Comparison of ENCODE assay signal across 22 cellular contexts in genomic region chr15:87949214-87949933, GRCh38.
DNase-seq lines count a peak whose midpoint lies in the region; ATAC-seq and TF ChIP-seq lines count a peak whose summit lies in the region.
"Had no signal": no experiment of that assay in that cellular context is flagged by ENCODE, and none has a peak within 500 bp of the region (broad histone marks: within the 10 kb centered on the region; RNA-seq: fewer than 3 reads in every experiment).

No MANE protein-coding gene starts in this region.

- ATAC-seq in body of pancreas, result peak; percentile 54
- ATAC-seq in heart right ventricle, result peak in 7 of 8 donors; percentile 6 to 75 (median 35)
- ATAC-seq in HG03196 (IDR thresholded peaks at IDR 0.05; ENCODE audit: unreplicated experiment), result no peak
- ATAC-seq in activated CD8-positive, alpha-beta T cell treated with anti-CD3 and anti-CD28 coated beads, Interleukin-2, amount 10 ng/mL, durations not matched to agents 7 days and 5 days, result no peak
- ATAC-seq: activated CD8-positive, alpha-beta T cell treated with anti-CD3 and anti-CD28 coated beads for 36 hours; activated naive CD4-positive, alpha-beta T cell treated with anti-CD3 and anti-CD28 coated beads, Interleukin-2, amount 50 U/mL, for 72 hours; WTC11 had no signal

- no peaks in the 10 kb centered on the region for H3K36me3 Mint-ChIP-seq in activated naive CD8-positive, alpha-beta T cell treated with anti-CD3 and anti-CD28 coated beads for 36 hours
- no peaks in the 10 kb centered on the region for H3K36me3 Mint-ChIP-seq in activated CD8-positive, alpha-beta T cell treated with anti-CD3 and anti-CD28 coated beads, Interleukin-2, amount 10 ng/mL, durations not matched to agents 7 days and 5 days (ENCODE audit: low read depth)
- H3K36me3 Mint-ChIP-seq: activated naive CD4-positive, alpha-beta T cell treated with anti-CD3 and anti-CD28 coated beads, Interleukin-2, amount 50 U/mL, for 72 hours; WTC11 had no signal

- no peaks in the 10 kb centered on the region for H3K9me3 Mint-ChIP-seq in activated naive CD8-positive, alpha-beta T cell treated with anti-CD3 and anti-CD28 coated beads for 36 hours
- no peaks in the 10 kb centered on the region for H3K9me3 Mint-ChIP-seq in activated CD8-positive, alpha-beta T cell treated with anti-CD3 and anti-CD28 coated beads, Interleukin-2, amount 10 ng/mL, durations not matched to agents 7 days and 5 days (ENCODE audit: insufficient read depth)
- H3K9me3 Mint-ChIP-seq: activated CD8-positive, alpha-beta T cell treated with anti-CD3 and anti-CD28 coated beads for 36 hours; activated naive CD4-positive, alpha-beta T cell treated with anti-CD3 and anti-CD28 coated beads, Interleukin-2, amount 50 U/mL, for 72 hours; WTC11 had no signal

- CTCF ChIA-PET in activated CD8-positive, alpha-beta T cell treated with anti-CD3 and anti-CD28 coated beads, Interleukin-2, amount 10 ng/mL, durations not matched to agents 7 days and 5 days (lab: Charles Lee), result no interaction called here

- TF ChIP-seq CTCF in body of pancreas (IDR thresholded peaks at IDR 0.05) (no peak), heart right ventricle (IDR thresholded peaks at IDR 0.05) (no peak), ovary (IDR thresholded peaks at IDR 0.05) (no peak), transverse colon (IDR thresholded peaks at IDR 0.05) (no peak)

- in situ Hi-C loops in transverse colon (cut with MboI; ENCODE audit: low pct_ligation_motif_present in 1 of 4, low pct_unique_long_range_greater_than_20kb in 1 of 4, low sequenced_read_pairs in 3 of 4), result no loop called here

- POLR2A ChIA-PET in activated CD8-positive, alpha-beta T cell treated with anti-CD3 and anti-CD28 coated beads, Interleukin-2, amount 10 ng/mL, durations not matched to agents 7 days and 5 days (lab: Charles Lee), result no interaction called here

- H3K4me1 Mint-ChIP-seq in activated naive CD8-positive, alpha-beta T cell treated with anti-CD3 and anti-CD28 coated beads for 36 hours, result no peaks in the 10 kb centered on the region
- no peaks in the 10 kb centered on the region for H3K4me1 Mint-ChIP-seq in activated CD8-positive, alpha-beta T cell treated with anti-CD3 and anti-CD28 coated beads, Interleukin-2, amount 10 ng/mL, durations not matched to agents 7 days and 5 days (ENCODE audit: low read depth)
- H3K4me1 Mint-ChIP-seq: WTC11 had no signal

- H3K36me3 ChIP-seq in body of pancreas (replicated peaks in 1 of 2; ENCODE audit: insufficient read depth in 1 of 2, low read depth in 2 of 2), result no peaks in the 10 kb centered on the region
- H3K36me3 ChIP-seq in heart right ventricle, result no peaks in the 10 kb centered on the region
- H3K36me3 ChIP-seq in ovary, result no peaks in the 10 kb centered on the region
- no peaks in the 10 kb centered on the region for H3K36me3 ChIP-seq in transverse colon

- WGBS in body of pancreas, 2 donors, result 72 to 75% methylated on average over 10 to 11 of the region's 11 CpGs
- 47 to 63% methylated on average over 11 of the region's 11 CpGs for WGBS in heart right ventricle, 2 donors
- 33 to 43% (median 42%) methylated on average over 11 of the region's 11 CpGs for WGBS in ovary, 3 donors
- 58 to 68% methylated on average over 7 to 11 of the region's 11 CpGs for WGBS in transverse colon (ENCODE audit: low coverage in 1 of 2), 2 donors

- H3K27me3 Mint-ChIP-seq in activated naive CD8-positive, alpha-beta T cell treated with anti-CD3 and anti-CD28 coated beads for 36 hours, result no peaks in the 10 kb centered on the region
- H3K27me3 Mint-ChIP-seq in activated CD8-positive, alpha-beta T cell treated with anti-CD3 and anti-CD28 coated beads, Interleukin-2, amount 10 ng/mL, durations not matched to agents 7 days and 5 days (ENCODE audit: low read depth), result no peaks in the 10 kb centered on the region

- TF ChIP-seq EP300 in ovary (IDR thresholded peaks at IDR 0.05), result peak; percentile 69
- TF ChIP-seq EP300 in transverse colon (IDR thresholded peaks at IDR 0.05; ENCODE audit: low read depth), result peak; percentile 76

- no peaks in the 10 kb centered on the region for H3K4me1 ChIP-seq in body of pancreas
- H3K4me1 ChIP-seq in heart right ventricle, result peaks cover 0 to 31% (median 13%) of the 10 kb centered on the region in 9 donors
- H3K4me1 ChIP-seq in ovary (ENCODE audit: insufficient read depth), result no peaks in the 10 kb centered on the region
- H3K4me1 ChIP-seq in transverse colon, result no peaks in the 10 kb centered on the region

- TF ChIP-seq POLR2A in body of pancreas (IDR thresholded peaks at IDR 0.05), result no peak
- TF ChIP-seq POLR2A in ovary (IDR thresholded peaks at IDR 0.05), result no peak
- TF ChIP-seq POLR2A in transverse colon (IDR thresholded peaks at IDR 0.05), result no peak

- H3K9me3 ChIP-seq in body of pancreas, result no peaks in the 10 kb centered on the region
- no peaks in the 10 kb centered on the region for H3K9me3 ChIP-seq in heart right ventricle
- no peaks in the 10 kb centered on the region for H3K9me3 ChIP-seq in ovary
- H3K9me3 ChIP-seq in transverse colon, result no peaks in the 10 kb centered on the region

- intact Hi-C loops in body of pancreas (cut with DNase I) (no loop called here), heart right ventricle (cut with DNase I) (loop anchor here in 2 of 10 donors (10.0 kb wide), 3 partner anchors 65 to 135 kb away; no protein-coding TSS in a partner anchor), ovary (cut with DNase I) (loop anchor here in 1 of 4 donors (10.0 kb wide), 1 partner anchor 125 kb away; no protein-coding TSS in a partner anchor), transverse colon (cut with DNase I; ENCODE audit: low total_unique reads) (no loop called here)

- H3K4me3 ChIP-seq in body of pancreas, result no peak overlapping the region
- H3K4me3 ChIP-seq in heart right ventricle, result no peak overlapping the region
- H3K4me3 ChIP-seq in ovary, result no peak overlapping the region
- H3K4me3 ChIP-seq in transverse colon, result no peak overlapping the region
- H3K4me3 ChIP-seq: dorsolateral prefrontal cortex, lung had no signal

- peak in 1 of 4 donors; percentile 3 for DNase-seq in body of pancreas
- no peak for DNase-seq in heart right ventricle
- DNase-seq in ovary, result no peak
- DNase-seq in transverse colon, result no peak
- DNase-seq in NOMO-1 treated with dmso at 0.1 percent for 144 hours (lab: John Stamatoyannopoulos, UW; ENCODE audit: unreplicated experiment), result no peak
- no peak for DNase-seq in activated naive CD8-positive, alpha-beta T cell treated with anti-CD3 and anti-CD28 coated beads for 36 hours
- DNase-seq in activated CD8-positive, alpha-beta T cell treated with anti-CD3 and anti-CD28 coated beads, Interleukin-2, amount 10 ng/mL, durations not matched to agents 7 days and 5 days, result no peak
- DNase-seq: activated CD8-positive, alpha-beta T cell treated with anti-CD3 and anti-CD28 coated beads for 36 hours; activated T-cell treated with anti-CD3 and anti-CD28 coated beads, Interleukin-2, amount 50 U/mL, for 48 hours; AML-193; dorsolateral prefrontal cortex; erythroblast; MV-4-11; NCI-H187 treated with DMSO at 0.1 percent for 48 hours; NCI-H2227 treated with DMSO at 0.1 percent for 48 hours; occipital lobe; small intestine; stimulated activated CD4-positive, alpha-beta T cell treated with anti-CD3 and anti-CD28 coated beads, Interleukin-4, amount 100 ng/mL, for 1 hour had no signal

- H3K4me3 Mint-ChIP-seq in activated naive CD8-positive, alpha-beta T cell treated with anti-CD3 and anti-CD28 coated beads for 36 hours, result no peak overlapping the region
- no peak overlapping the region for H3K4me3 Mint-ChIP-seq in activated CD8-positive, alpha-beta T cell treated with anti-CD3 and anti-CD28 coated beads, Interleukin-2, amount 10 ng/mL, durations not matched to agents 7 days and 5 days
- H3K4me3 Mint-ChIP-seq: activated CD8-positive, alpha-beta T cell treated with anti-CD3 and anti-CD28 coated beads for 36 hours; WTC11 had no signal

- H3K27ac Mint-ChIP-seq in activated naive CD8-positive, alpha-beta T cell treated with anti-CD3 and anti-CD28 coated beads for 36 hours, result no peak overlapping the region
- no peak overlapping the region for H3K27ac Mint-ChIP-seq in activated CD8-positive, alpha-beta T cell treated with anti-CD3 and anti-CD28 coated beads, Interleukin-2, amount 10 ng/mL, durations not matched to agents 7 days and 5 days
- H3K27ac Mint-ChIP-seq: activated CD8-positive, alpha-beta T cell treated with anti-CD3 and anti-CD28 coated beads for 36 hours; activated naive CD4-positive, alpha-beta T cell treated with anti-CD3 and anti-CD28 coated beads, Interleukin-2, amount 50 U/mL, for 72 hours; WTC11 had no signal

- H3K27ac ChIP-seq in body of pancreas (peak overlapping the region in 1 of 4 donors; percentile 50), heart right ventricle (peak overlapping the region in 8 of 10 donors; percentile 12 to 70 (median 54)), ovary (no peak overlapping the region), transverse colon (peak overlapping the region in 3 of 4 donors; percentile 30 to 54 (median 43))

- H3K27me3 ChIP-seq in body of pancreas (no peaks in the 10 kb centered on the region), heart right ventricle (no peaks in the 10 kb centered on the region), ovary (no peaks in the 10 kb centered on the region), transverse colon (no peaks in the 10 kb centered on the region)
- H3K27me3 ChIP-seq: dorsolateral prefrontal cortex had no signal

Comparison
In these comparisons a context has a peak if more than half of its experiments do, and no peak if none do; other contexts are left out.
1. ATAC-seq: peak in body of pancreas (single experiment) and heart right ventricle (7 of 8); none in HG03196 (single experiment) and activated CD8-positive, alpha-beta T cell treated with anti-CD3 and anti-CD28 coated beads, Interleukin-2, amount 10 ng/mL, durations not matched to agents 7 days and 5 days (single experiment).
2. H3K27ac ChIP-seq: peak in heart right ventricle (8 of 10) and transverse colon (3 of 4); none in ovary (0 of 2).